8 cellular contexts compared by ENCODE assay signal in genomic region chr1:58922302-58923089, GRCh38.
DNase-seq lines count a peak whose midpoint lies in the region; ATAC-seq and TF ChIP-seq lines count a peak whose summit lies in the region.

No MANE protein-coding gene starts in this region.

- ATAC-seq in GM18498 (IDR thresholded peaks at IDR 0.05; ENCODE audit: unreplicated experiment) (peak; percentile 90), HG02588 (IDR thresholded peaks at IDR 0.05; ENCODE audit: unreplicated experiment) (peak; percentile 85)

- DNase-seq in SJCRH30 = peak; percentile 65 to 74
- peak; percentile 82 for DNase-seq in epithelial cell of prostate (ENCODE audit: low read depth, low spot score)
- no peak for DNase-seq in NCI-H345 (lab: John Stamatoyannopoulos, UW)
- DNase-seq in SKM-1 (lab: John Stamatoyannopoulos, UW; ENCODE audit: unreplicated experiment) = no peak
- DNase-seq in cerebellum (ENCODE audit: low spot score) = no peak

- no peak for TF ChIP-seq CTCF in parathyroid adenoma (IDR thresholded peaks at IDR 0.05)

- H3K27me3 ChIP-seq in SJCRH30 (no peaks in the 10 kb centered on the region), parathyroid adenoma (ENCODE audit: control insufficient read depth, insufficient read depth, low read length) (no peaks in the 10 kb centered on the region)

- peak overlapping the region; percentile 33 for H3K4me2 ChIP-seq in parathyroid adenoma (ENCODE audit: low read length)

- no peak overlapping the region for H3K9ac ChIP-seq in parathyroid adenoma

- peaks cover 11% of the 10 kb centered on the region; the same call in 1 of the 2 replicates for H3K4me1 ChIP-seq in SJCRH30
- peaks cover 18% of the 10 kb centered on the region for H3K4me1 ChIP-seq in parathyroid adenoma

- H3K4me3 ChIP-seq in SJCRH30 (peak overlapping the region; percentile 8), parathyroid adenoma (ENCODE audit: low read depth, low read length) (no peak overlapping the region)

- peak overlapping the region; percentile 16; the same call in 1 of the 2 replicates for H3K27ac ChIP-seq in SJCRH30
- H3K27ac ChIP-seq in epithelial cell of prostate = peak overlapping the region; percentile 48
- H3K27ac ChIP-seq in parathyroid adenoma = peak overlapping the region; percentile 81

- H2AFZ ChIP-seq in parathyroid adenoma = peak overlapping the region; percentile 48

- H3K36me3 ChIP-seq in SJCRH30 (no peaks in the 10 kb centered on the region), parathyroid adenoma (ENCODE audit: control insufficient read depth, insufficient read depth, low read length) (no peaks in the 10 kb centered on the region)

- H3K79me2 ChIP-seq in parathyroid adenoma = no peaks in the 10 kb centered on the region

- H3K9me3 ChIP-seq in SJCRH30 (replicated peaks) (no peaks in the 10 kb centered on the region), parathyroid adenoma (ENCODE audit: control insufficient read depth, low read length) (no peaks in the 10 kb centered on the region)

Comparison
In these comparisons a context has a peak if more than half of its experiments do, and no peak if none do; other contexts are left out.
1. DNase-seq: peak in SJCRH30 (2 of 2) and epithelial cell of prostate (single experiment); none in NCI-H345 (single experiment), SKM-1 (single experiment) and cerebellum (single experiment).
2. H3K27ac ChIP-seq: peak in every context shown above with its lines; median percentile 81 in parathyroid adenoma; 48 in epithelial cell of prostate; 16 in SJCRH30.